Comparison of ENCODE assay signal across 8 cellular contexts in the genomic region with DNA sequence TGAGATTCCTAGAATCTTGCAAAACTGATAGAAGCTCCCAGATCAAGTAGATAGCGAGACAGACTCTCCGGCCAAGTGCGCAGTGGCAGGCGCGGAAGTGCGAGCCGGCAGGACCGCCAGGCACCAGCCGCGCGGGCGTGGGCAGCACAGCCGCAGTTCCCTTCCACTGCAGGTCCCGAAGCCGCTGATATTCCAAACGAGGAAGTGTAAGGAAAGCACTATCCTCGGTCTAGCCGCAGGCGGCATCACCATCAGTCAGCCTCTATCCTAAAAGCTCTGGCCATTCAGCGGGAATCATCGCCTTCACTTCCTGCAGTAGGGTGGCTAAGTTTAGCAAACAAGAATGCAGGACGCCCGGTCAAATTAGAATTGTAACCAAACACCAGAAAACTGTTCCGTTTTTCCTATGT. TPM values are rescaled to one million over a fixed set of nuclear protein-coding genes. Genes with fewer than 3 reads are reported as not detected.
DNase-seq lines count a peak whose midpoint lies in the region; ATAC-seq lines count a peak whose summit lies in the region.

No MANE protein-coding gene starts in this region.

- peak overlapping the region; percentile 95 for H3K27ac ChIP-seq in cingulate gyrus (ENCODE audit: low read depth, low read length)
- H3K27ac ChIP-seq in layer of hippocampus (ENCODE audit: low read depth, low read length) = peak overlapping the region; percentile 77

- H3K4me3 Mint-ChIP-seq in T-helper 17 cell = peak overlapping the region; percentile 92

- no peaks in the 10 kb centered on the region for H3K9me3 ChIP-seq in T-helper 17 cell (ENCODE audit: control insufficient read depth, low read length, poor library complexity, severe bottlenecking)

- H3K27ac Mint-ChIP-seq in T-helper 17 cell = peak overlapping the region; percentile 39

- DNase-seq in NCI-H1417 (lab: John Stamatoyannopoulos, UW) (peak; percentile 56 to 85 (median 69)), NCI-H1417 treated with DMSO at 0.1 percent for 48 hours (lab: John Stamatoyannopoulos, UW) (no peak), HT-29 (ENCODE audit: low spot score) (peak; percentile 65), T-helper 17 cell (peak in 2 of 3 donors; percentile 10 to 20)
- peak; percentile 10 to 12 for DNase-seq in stimulated activated CD4-positive, alpha-beta T cell treated with anti-CD3 and anti-CD28 coated beads, Interleukin-2, amount 100 ng/mL, for 48 hours

- peak; percentile 34 for ATAC-seq in GM21423 (IDR thresholded peaks at IDR 0.05; ENCODE audit: unreplicated experiment)
- ATAC-seq in T-helper 17 cell = peak; percentile 42

- no peaks in the 10 kb centered on the region for H3K27me3 Mint-ChIP-seq in T-helper 17 cell

- H3K27me3 ChIP-seq in layer of hippocampus (ENCODE audit: control insufficient read depth, insufficient read depth, low read length) = no peaks in the 10 kb centered on the region

- peaks cover 15% of the 10 kb centered on the region for H3K4me1 Mint-ChIP-seq in T-helper 17 cell

- peaks cover 2% of the 10 kb centered on the region for H3K36me3 Mint-ChIP-seq in T-helper 17 cell (ENCODE audit: low read depth)

RNA-seq across cellular contexts. Expression of a gene that starts 0.7 kb away (rescaled TPM):
- total RNA-seq in HT-29 (2014; rRNA removed; shearing (Covaris generic)) = 9.2 and 16.6 TPM in 2 replicates
- 1 to 10 TPM; 7.0 to 7.8 TPM for total RNA-seq in T-helper 17 cell

RNA-seq across cellular contexts. Expression of a gene that starts 17.3 kb away (rescaled TPM):
- total RNA-seq in HT-29 (2014; rRNA removed; shearing (Covaris generic)) = 9.7 TPM in 2 replicates
- total RNA-seq in T-helper 17 cell = 10 to 100 TPM; 73.2 to 84.9 TPM

RNA-seq across cellular contexts. Expression of a gene that starts 45.1 kb away (rescaled TPM):
- total RNA-seq in HT-29 (2014; rRNA removed; shearing (Covaris generic)) = 46.4 and 62.5 TPM in 2 replicates
- 10 to 100 TPM; 44.0 to 58.2 TPM for total RNA-seq in T-helper 17 cell

RNA-seq across cellular contexts. Expression of a gene that starts 45.3 kb away (rescaled TPM):
- 23.5 and 23.6 TPM in 2 replicates for total RNA-seq in HT-29 (2014; rRNA removed; shearing (Covaris generic))
- 10 to 100 TPM; 15.5 to 18.9 TPM for total RNA-seq in T-helper 17 cell
